9 cellular contexts compared by ENCODE assay signal in genomic region chr20:51749674-51750036, GRCh38. TPM values are rescaled to one million over a fixed set of nuclear protein-coding genes. Genes with fewer than 3 reads are reported as not detected.
A peak's percentile ranks its signal among the peaks of the same experiment; 100 is the strongest.
DNase-seq lines count a peak whose midpoint lies in the region; ATAC-seq, FAIRE-seq and TF ChIP-seq lines count a peak whose summit lies in the region.
"Had no signal": no experiment of that assay in that cellular context is flagged by ENCODE, and none has a peak within 500 bp of the region (broad histone marks: within the 10 kb centered on the region; RNA-seq: fewer than 3 reads in every experiment).

No MANE protein-coding gene starts in this region.

- no peaks in the 10 kb centered on the region for H3K9me3 Mint-ChIP-seq in stimulated activated naive B cell treated with anti-CD40 and anti-IgM and Interleukin-4, amounts not matched to agents 10 μg/mL and 1 μg/mL and 100 μg/mL, for 72 hours
- peaks cover 0 to 1% (median 0%) of the 10 kb centered on the region in 7 donors for H3K9me3 Mint-ChIP-seq in CD14-positive monocyte

- H3K27me3 ChIP-seq in keratinocyte (ENCODE audit: control insufficient read depth, extremely low read depth, insufficient read depth, low read length), result no peaks in the 10 kb centered on the region
- H3K27me3 ChIP-seq in transverse colon, result no peaks in the 10 kb centered on the region

- no peaks in the 10 kb centered on the region for H3K9me1 ChIP-seq in keratinocyte (ENCODE audit: control insufficient read depth, extremely low read depth, insufficient read depth, low read length)

- no peaks in the 10 kb centered on the region for H3K79me2 ChIP-seq in keratinocyte (ENCODE audit: control insufficient read depth, insufficient read depth, low read length)

- intact Hi-C loops in transverse colon (cut with DNase I; ENCODE audit: low total_unique reads), result no loop called here
- intact Hi-C loops in CD14-positive monocyte (cut with micrococcal nuclease), result no loop called here

- H3K9ac ChIP-seq in keratinocyte (ENCODE audit: control insufficient read depth, extremely low read depth, insufficient read depth, low read length), result no peak overlapping the region

- no peak overlapping the region for H2AFZ ChIP-seq in keratinocyte (ENCODE audit: control insufficient read depth, low read length)

- no peaks in the 10 kb centered on the region for H3K4me1 Mint-ChIP-seq in stimulated activated naive B cell treated with anti-CD40 and anti-IgM and Interleukin-4, amounts not matched to agents 10 μg/mL and 1 μg/mL and 100 μg/mL, for 72 hours
- H3K4me1 Mint-ChIP-seq in CD14-positive monocyte, result peaks cover 1% of the 10 kb centered on the region

- in situ Hi-C loops in astrocyte of the spinal cord (cut with HindIII; ENCODE audit: low sequenced_read_pairs), result no loop called here
- in situ Hi-C loops in transverse colon (cut with MboI; ENCODE audit: low pct_ligation_motif_present in 1 of 4, low pct_unique_long_range_greater_than_20kb in 1 of 4, low sequenced_read_pairs in 3 of 4), result no loop called here

- no peak for FAIRE-seq in keratinocyte (lab: Jason Lieb, UNC)

- H3K4me1 ChIP-seq in keratinocyte (ENCODE audit: control insufficient read depth, extremely low read depth, insufficient read depth, low read length), result peaks cover 26% of the 10 kb centered on the region
- H3K4me1 ChIP-seq in transverse colon, result peaks cover 23 to 62% (median 33%) of the 10 kb centered on the region in 4 donors

- TF ChIP-seq POLR2A in transverse colon (IDR thresholded peaks at IDR 0.05), result no peak

- dilution Hi-C loops in keratinocyte (cut with MboI; ENCODE audit: extremely low pct_ligation_motif_present, low sequenced_read_pairs), result no loop called here

- H3K27me3 Mint-ChIP-seq in stimulated activated naive B cell treated with anti-CD40 and anti-IgM and Interleukin-4, amounts not matched to agents 10 μg/mL and 1 μg/mL and 100 μg/mL, for 72 hours, result peaks cover 0 to 6% of the 10 kb centered on the region in 2 donors
- peaks cover 0 to 4% (median 0%) of the 10 kb centered on the region in 3 donors for H3K27me3 Mint-ChIP-seq in CD14-positive monocyte (ENCODE audit: low read depth in 3 of 3)

- H3K36me3 ChIP-seq in keratinocyte (ENCODE audit: control insufficient read depth in 2 of 2, extremely low read depth in 1 of 2, insufficient read depth in 2 of 2, low read length in 2 of 2) (no peaks in the 10 kb centered on the region), transverse colon (no peaks in the 10 kb centered on the region)

- H3K4me3 ChIP-seq in astrocyte of the spinal cord (ENCODE audit: low read depth, low read length) (no peak overlapping the region), keratinocyte (ENCODE audit: control insufficient read depth in 2 of 3, extremely low read depth in 1 of 3, insufficient read depth in 2 of 3, low read depth in 1 of 3, low read length in 3 of 3) (no peak overlapping the region), transverse colon (no peak overlapping the region)

- DNase-seq in SHP77 treated with DMSO at 0.1 percent for 48 hours (lab: John Stamatoyannopoulos, UW) (peak; percentile 23), SHP77 (lab: John Stamatoyannopoulos, UW) (no peak), astrocyte of the spinal cord (ENCODE audit: low read depth, low spot score) (peak; percentile 54), keratinocyte (ENCODE audit: low read depth, low spot score) (peak; percentile 15), transverse colon (no peak), CD14-positive monocyte (ENCODE audit: low spot score) (no peak), NCI-H446 (lab: John Stamatoyannopoulos, UW) (no peak)
- no peak for DNase-seq in stimulated activated naive B cell treated with anti-CD40 and anti-IgM and Interleukin-4, amounts not matched to agents 10 μg/mL and 1 μg/mL and 100 μg/mL, for 72 hours
- DNase-seq: NCI-H1105 treated with DMSO at 0.1 percent for 48 hours had no signal

- no peak overlapping the region for H3K27ac ChIP-seq in keratinocyte (ENCODE audit: control insufficient read depth, insufficient read depth, low read length)
- H3K27ac ChIP-seq in transverse colon, result peak overlapping the region; percentile 78 to 82 (median 79)

- TF ChIP-seq CTCF in astrocyte of the spinal cord (IDR thresholded peaks at IDR 0.05; ENCODE audit: low read depth, low read length) (no peak), keratinocyte (optimal IDR thresholded peaks at IDR 0.05 in 1 of 3, IDR thresholded peaks at IDR 0.05 in 1 of 3, conservative IDR thresholded peaks at IDR 0.05 in 1 of 3; ENCODE audit: extremely low read depth in 1 of 3, insufficient read depth in 2 of 3, low read length in 3 of 3) (no peak), transverse colon (IDR thresholded peaks at IDR 0.05) (no peak), CD14-positive monocyte (IDR thresholded peaks at IDR 0.05) (no peak)

- H4K20me1 ChIP-seq in keratinocyte (ENCODE audit: control insufficient read depth, extremely low read depth, insufficient read depth, low read length), result no peaks in the 10 kb centered on the region

- no peaks in the 10 kb centered on the region for H3K36me3 Mint-ChIP-seq in stimulated activated naive B cell treated with anti-CD40 and anti-IgM and Interleukin-4, amounts not matched to agents 10 μg/mL and 1 μg/mL and 100 μg/mL, for 72 hours
- no peaks in the 10 kb centered on the region for H3K36me3 Mint-ChIP-seq in CD14-positive monocyte

- no peak for ATAC-seq in stimulated activated naive B cell treated with anti-CD40 and anti-IgM and Interleukin-4, amounts not matched to agents 10 μg/mL and 1 μg/mL and 100 μg/mL, for 72 hours (replicated peaks)

- no peak for TF ChIP-seq EP300 in transverse colon (IDR thresholded peaks at IDR 0.05; ENCODE audit: low read depth)

- H3K4me3 Mint-ChIP-seq in stimulated activated naive B cell treated with anti-CD40 and anti-IgM and Interleukin-4, amounts not matched to agents 10 μg/mL and 1 μg/mL and 100 μg/mL, for 72 hours, result no peak overlapping the region
- no peak overlapping the region for H3K4me3 Mint-ChIP-seq in CD14-positive monocyte

- 15% methylated on average over 1 of the region's 1 CpG; no CpG with 5 or more reads in 1 of the 2 donors for WGBS in transverse colon (ENCODE audit: low coverage in 1 of 2), 2 donors

- no peak overlapping the region for H3K27ac Mint-ChIP-seq in stimulated activated naive B cell treated with anti-CD40 and anti-IgM and Interleukin-4, amounts not matched to agents 10 μg/mL and 1 μg/mL and 100 μg/mL, for 72 hours
- H3K27ac Mint-ChIP-seq in CD14-positive monocyte, result no peak overlapping the region

- no peaks in the 10 kb centered on the region for H3K9me3 ChIP-seq in keratinocyte (ENCODE audit: control insufficient read depth, low read depth, low read length)
- H3K9me3 ChIP-seq in transverse colon, result no peaks in the 10 kb centered on the region

- no peak overlapping the region for H3K4me2 ChIP-seq in keratinocyte (ENCODE audit: control insufficient read depth, extremely low read depth, insufficient read depth, low read depth, low read length)

RNA-seq across cellular contexts. Expression of gene ATP9A, which starts 18.5 kb away (rescaled TPM):
- 5.8 to 8.6 TPM (median 6.1 TPM) in 3 replicates for polyA plus RNA-seq in keratinocyte
- 3.9 TPM for polyA plus RNA-seq in keratinocyte (2011; ENCODE audit: low read depth)
- polyA plus RNA-seq in keratinocyte (2011; cell fraction: cytosol; rRNA removed), result 4.9 and 5.8 TPM in 2 replicates
- 14.6 and 16.9 TPM in 2 replicates for polyA plus RNA-seq in keratinocyte (2011; cell fraction: nucleus; rRNA removed)
- polyA plus RNA-seq in keratinocyte (2012; ENCODE audit: low replicate concordance), result 7.2 and 7.8 TPM in 2 replicates
- 21.6 to 31.0 TPM (median 23.0 TPM) in 3 replicates for polyA minus RNA-seq in keratinocyte
- 16.3 TPM for polyA minus RNA-seq in keratinocyte (2011; cell fraction: cytosol; rRNA and poly(A)+ RNA removed)
- polyA minus RNA-seq in keratinocyte (2011; cell fraction: nucleus; rRNA and poly(A)+ RNA removed), result 30.1 and 38.6 TPM in 2 replicates
- total RNA-seq in transverse colon, result 10 to 100 TPM; 66.3 to 93.0 (median 78.9) TPM
- polyA plus RNA-seq in CD14-positive monocyte, result not detected

RNA-seq across cellular contexts. Expression of gene SALL4, which starts 52.7 kb away (rescaled TPM):
- polyA plus RNA-seq in keratinocyte (0.04 to 0.45 TPM (median 0.17 TPM) in 3 replicates), CD14-positive monocyte (not detected)
- polyA plus RNA-seq in keratinocyte (2011; ENCODE audit: low read depth), result 0.11 TPM
- 0.07 and 0.08 TPM in 2 replicates for polyA plus RNA-seq in keratinocyte (2011; cell fraction: cytosol; rRNA removed)
- 1.0 and 1.5 TPM in 2 replicates for polyA plus RNA-seq in keratinocyte (2011; cell fraction: nucleus; rRNA removed)
- polyA plus RNA-seq in keratinocyte (2012; ENCODE audit: low replicate concordance), result 0.09 and 0.49 TPM in 2 replicates
- polyA minus RNA-seq in keratinocyte, result 0.07 to 2.3 TPM (median 1.7 TPM) in 3 replicates
- polyA minus RNA-seq in keratinocyte (2011; cell fraction: cytosol; rRNA and poly(A)+ RNA removed), result not detected
- polyA minus RNA-seq in keratinocyte (2011; cell fraction: nucleus; rRNA and poly(A)+ RNA removed), result 0.63 and 0.85 TPM in 2 replicates
- total RNA-seq in transverse colon, result under 1 TPM in 1 of 4 donors, not detected in 3; 0.14 TPM

Comparison
In these comparisons a context has a peak if more than half of its experiments do, and no peak if none do; other contexts are left out.
1. DNase-seq: peak in SHP77 treated with DMSO at 0.1 percent for 48 hours (single experiment), astrocyte of the spinal cord (single experiment) and keratinocyte (single experiment); none in SHP77 (0 of 2), transverse colon (single experiment), stimulated activated naive B cell treated with anti-CD40 and anti-IgM and Interleukin-4, amounts not matched to agents 10 μg/mL and 1 μg/mL and 100 μg/mL, for 72 hours (single experiment), CD14-positive monocyte (single experiment) and NCI-H446 (0 of 2).